In genomic region chr12:7189398-7190267, GRCh38 we compare ENCODE assay signal across 8 cellular contexts. TPM values are rescaled to one million over a fixed set of nuclear protein-coding genes. Genes with fewer than 3 reads are reported as not detected.
A peak's percentile ranks its signal among the peaks of the same experiment; 100 is the strongest.
DNase-seq lines count a peak whose midpoint lies in the region; ATAC-seq, FAIRE-seq and TF ChIP-seq lines count a peak whose summit lies in the region.

PEX5 (plus strand) TSS chr12:7189686; CDS start chr12:7190378, 692 bp downstream.

- TF ChIP-seq EP300 in transverse colon (IDR thresholded peaks at IDR 0.05; ENCODE audit: low read depth) = no peak

- H3K27me3 ChIP-seq in adrenal gland (no peaks in the 10 kb centered on the region), heart left ventricle (no peaks in the 10 kb centered on the region), transverse colon (no peaks in the 10 kb centered on the region)

- H3K4me3 ChIP-seq in adrenal gland (peak within 1 kb of the TSS; percentile 71 to 91 (median 86)), heart left ventricle (peak within 1 kb of the TSS; percentile 67 to 95 (median 78)), transverse colon (peak within 1 kb of the TSS; percentile 66 to 96 (median 80))

- 0 to 2% (median 1%) methylated on average over 10 to 68 of the region's 68 CpGs for whole genome bisulfite sequencing in adrenal gland, 4 donors
- WGBS in heart left ventricle, 4 donors = 1% methylated on average over 28 to 68 of the region's 68 CpGs
- 1% methylated on average over 33 of the region's 68 CpGs; no CpG with 5 or more reads in 1 of the 2 donors for WGBS in transverse colon (ENCODE audit: low coverage in 1 of 2), 2 donors

- intact Hi-C loops in adrenal gland (cut with DNase I) (no loop called here), heart left ventricle (cut with DNase I) (loop anchor here in 2 of 10 donors (5.0 kb wide), 1 partner anchor 47 kb away; no protein-coding TSS in a partner anchor), transverse colon (cut with DNase I; ENCODE audit: low total_unique reads) (no loop called here)

- H3K4me1 ChIP-seq in adrenal gland (replicated peaks in 1 of 2) = peaks cover 10 to 17% of the 10 kb centered on the region in 2 donors
- H3K4me1 ChIP-seq in heart left ventricle = peaks cover 4 to 30% (median 13%) of the 10 kb centered on the region in 12 donors
- H3K4me1 ChIP-seq in transverse colon = peaks cover 10 to 24% (median 18%) of the 10 kb centered on the region in 4 donors

- H3K36me3 ChIP-seq in adrenal gland (replicated peaks in 1 of 2) = peaks cover 0 to 15% of the 10 kb centered on the region in 2 donors
- peaks cover 0 to 35% (median 17%) of the 10 kb centered on the region in 9 donors for H3K36me3 ChIP-seq in heart left ventricle
- peaks cover 0 to 8% (median 0%) of the 10 kb centered on the region in 4 donors for H3K36me3 ChIP-seq in transverse colon

- TF ChIP-seq POLR2A in GM12892 (IDR thresholded peaks at IDR 0.05; ENCODE audit: low read depth, low read length) (no peak), adrenal gland (IDR thresholded peaks at IDR 0.05) (peak; percentile 35 to 70), heart left ventricle (IDR thresholded peaks at IDR 0.05) (peak in 1 of 2 donors; percentile 59), transverse colon (IDR thresholded peaks at IDR 0.05) (no peak)

- no peak for TF ChIP-seq CTCF in adrenal gland (IDR thresholded peaks at IDR 0.05)
- peak in 2 of 12 donors; percentile 37 to 40 for TF ChIP-seq CTCF in heart left ventricle (IDR thresholded peaks at IDR 0.05)
- TF ChIP-seq CTCF in transverse colon (IDR thresholded peaks at IDR 0.05) = no peak

- FAIRE-seq in GM12892 (lab: Jason Lieb, UNC) = peak; percentile 81

- ATAC-seq in HG02840 (IDR thresholded peaks at IDR 0.05; ENCODE audit: low FRiP score, unreplicated experiment) = peak; percentile 89
- ATAC-seq in heart left ventricle = peak; percentile 97 to 98 (median 97)

- H3K9me3 ChIP-seq in adrenal gland (replicated peaks in 1 of 3) (no peaks in the 10 kb centered on the region), heart left ventricle (no peaks in the 10 kb centered on the region), transverse colon (no peaks in the 10 kb centered on the region)

- peak within 1 kb of the TSS; percentile 32 to 95 (median 91) for H3K27ac ChIP-seq in adrenal gland
- peak within 1 kb of the TSS; percentile 68 to 97 (median 87) for H3K27ac ChIP-seq in heart left ventricle
- H3K27ac ChIP-seq in transverse colon = peak within 1 kb of the TSS; percentile 84 to 94 (median 90)

- in situ Hi-C loops in transverse colon (cut with MboI; ENCODE audit: low pct_ligation_motif_present in 1 of 4, low pct_unique_long_range_greater_than_20kb in 1 of 4, low sequenced_read_pairs in 3 of 4) = no loop called here

- peak; percentile 82 for DNase-seq in GM12892 (ENCODE audit: insufficient read length)
- peak; percentile 91 for DNase-seq in NCI-H1436 (lab: John Stamatoyannopoulos, UW)
- DNase-seq in T-helper 1 cell = peak; percentile 60 to 94 (median 76)
- DNase-seq in adrenal gland = peak; percentile 90 to 95 (median 91)
- peak; percentile 89 to 94 (median 93) for DNase-seq in heart left ventricle
- peak; percentile 96 for DNase-seq in pons (ENCODE audit: low spot score)
- DNase-seq in transverse colon = peak; percentile 93

RNA-seq across cellular contexts. Expression of gene PEX5, which starts in this region (rescaled TPM):
- polyA plus RNA-seq in GM12892 (2012; ENCODE audit: missing spikeins) = 12.1 TPM
- total RNA-seq in adrenal gland (10 to 100 TPM; 29.8 to 65.0 (median 50.6) TPM), heart left ventricle (10 to 100 TPM; 24.9 to 40.1 (median 29.9) TPM), transverse colon (10 to 100 TPM; 23.9 to 86.0 (median 30.3) TPM)
- polyA plus RNA-seq in adrenal gland (10 to 100 TPM; 22.4 to 31.5 (median 23.4) TPM), heart left ventricle (10 to 100 TPM in 1 of 2 donors, 1 to 10 TPM in 1; 9.7 to 45.9 TPM)

Comparison
In these comparisons a context has a peak if more than half of its experiments do, and no peak if none do; other contexts are left out.
1. Peak in every context shown above with its lines: DNase-seq, ATAC-seq, H3K4me3 ChIP-seq and H3K27ac ChIP-seq.
2. POLR2A ChIP-seq: peak in adrenal gland (2 of 2); none in GM12892 (single experiment) and transverse colon (single experiment).